ENCODE assay signal across 23 cellular contexts in genomic region chr2:171547256-171547655, GRCh38.
"Had no signal": no experiment of that assay in that cellular context is flagged by ENCODE, and none has a peak within 500 bp of the region (broad histone marks: within the 10 kb centered on the region; RNA-seq: fewer than 3 reads in every experiment).

No MANE protein-coding gene starts in this region.

- H3K4me1 Mint-ChIP-seq: neural progenitor cell had no signal

- H3K36me3 Mint-ChIP-seq: natural killer cell treated with Interleukin-12 subunit alpha and Interleukin-12 subunit beta and Interleukin-15 and Interleukin-18, amount 100 ng/mL, for 72 hours; neural progenitor cell had no signal

- H3K4me1 ChIP-seq: neural progenitor cell, pancreas, stomach, transverse colon had no signal

- H3K27ac ChIP-seq: hepatocyte, neural progenitor cell, pancreas, stomach, thoracic aorta, transverse colon had no signal

- H3K27me3 Mint-ChIP-seq: dendritic cell treated with granulocyte-macrophage colony-stimulating factor and Interleukin-4, amounts not matched to agents 40 ng/mL and 50 ng/mL, for 4 days; natural killer cell treated with Interleukin-12 subunit alpha and Interleukin-12 subunit beta and Interleukin-15 and Interleukin-18, amount 100 ng/mL, for 72 hours; progenitor cell of endocrine pancreas had no signal

- H3K4me3 Mint-ChIP-seq: dendritic cell treated with granulocyte-macrophage colony-stimulating factor and Interleukin-4, amounts not matched to agents 40 ng/mL and 50 ng/mL, for 4 days; natural killer cell treated with Interleukin-12 subunit alpha and Interleukin-12 subunit beta and Interleukin-15 and Interleukin-18, amount 100 ng/mL, for 72 hours; neural progenitor cell had no signal

- H3K4me3 ChIP-seq: hepatocyte, lung, neural progenitor cell, pancreas, stomach, thoracic aorta, transverse colon had no signal

- H3K9me3 ChIP-seq: pancreas, stomach, thoracic aorta, transverse colon had no signal

- DNase-seq: foreskin melanocyte; head of caudate nucleus; kidney; left cardiac atrium; left ventricle myocardium superior; mesenchymal stem cell; midbrain; occipital lobe; pancreas; right cardiac atrium; small intestine; stimulated activated CD4-positive, alpha-beta T cell treated with anti-CD3 and anti-CD28 coated beads, Interleukin-12 subunit alpha, Interleukin-12 subunit beta, amount 100 ng/mL, for 4 hours; stimulated activated naive CD4-positive, alpha-beta T cell; stomach; substantia nigra; transverse colon had no signal

- H3K27ac Mint-ChIP-seq: dendritic cell treated with granulocyte-macrophage colony-stimulating factor and Interleukin-4, amounts not matched to agents 40 ng/mL and 50 ng/mL, for 4 days; natural killer cell treated with Interleukin-12 subunit alpha and Interleukin-12 subunit beta and Interleukin-15 and Interleukin-18, amount 100 ng/mL, for 72 hours; neural progenitor cell; progenitor cell of endocrine pancreas had no signal

- H3K9me3 Mint-ChIP-seq: dendritic cell treated with granulocyte-macrophage colony-stimulating factor and Interleukin-4, amounts not matched to agents 40 ng/mL and 50 ng/mL, for 4 days; natural killer cell treated with Interleukin-12 subunit alpha and Interleukin-12 subunit beta and Interleukin-15 and Interleukin-18, amount 100 ng/mL, for 72 hours; neural progenitor cell had no signal

- H3K36me3 ChIP-seq: neural progenitor cell, pancreas, transverse colon had no signal

- H3K27me3 ChIP-seq: hepatocyte, neural progenitor cell, pancreas, stomach, transverse colon had no signal
